In the genomic region with DNA sequence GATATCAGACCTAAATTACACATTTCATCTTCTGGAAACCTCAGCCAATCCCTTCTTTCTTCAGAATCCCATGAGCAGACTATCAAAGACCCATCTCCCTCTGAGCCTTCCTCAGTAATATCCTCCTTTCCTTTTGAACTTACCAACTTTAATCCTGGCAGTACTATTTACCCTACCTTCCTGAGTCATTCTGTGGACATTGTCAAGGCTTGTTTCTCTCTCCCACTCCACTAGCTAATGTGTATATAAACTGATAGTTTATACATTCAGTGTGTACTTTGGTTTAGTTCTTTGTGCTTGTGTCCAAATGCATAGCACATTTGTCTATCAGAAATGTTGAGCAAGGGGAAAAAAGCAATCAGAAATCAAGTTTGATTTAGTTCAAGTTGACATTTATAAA, we compare ENCODE assay signal across 15 cellular contexts.
"Had no signal": no experiment of that assay in that cellular context is flagged by ENCODE, and none has a peak within 500 bp of the region (broad histone marks: within the 10 kb centered on the region; RNA-seq: fewer than 3 reads in every experiment).

No MANE protein-coding gene starts in this region.

- ATAC-seq: mucosa of descending colon; naive thymus-derived CD8-positive, alpha-beta T cell; right cardiac atrium; stimulated activated effector memory CD8-positive, alpha-beta T cell treated with anti-CD3 and anti-CD28 coated beads, Interleukin-12 subunit alpha, Interleukin-12 subunit beta, amount 100 ng/mL, for 72 hours had no signal

- H3K27ac Mint-ChIP-seq: activated naive CD4-positive, alpha-beta T cell treated with anti-CD3 and anti-CD28 coated beads, Interleukin-2, amount 50 U/mL, for 24 hours; brain; naive thymus-derived CD8-positive, alpha-beta T cell; stimulated activated effector memory CD8-positive, alpha-beta T cell treated with anti-CD3 and anti-CD28 coated beads, Interleukin-12 subunit alpha, Interleukin-12 subunit beta, amount 100 ng/mL, for 72 hours had no signal

- DNase-seq: activated CD4-positive, alpha-beta T cell treated with anti-CD3 and anti-CD28 coated beads, Interleukin-2, amount 50 U/mL, for 1 hour; activated CD4-positive, CD25-positive, alpha-beta regulatory T cell; amniotic stem cell; cerebellar nuclear complex; dermis blood vessel endothelial cell; glutamatergic neuron; mucosa of descending colon; naive thymus-derived CD8-positive, alpha-beta T cell; right cardiac atrium; tibial artery had no signal

- FAIRE-seq: TTC549 had no signal

- H3K36me3 ChIP-seq: tibial artery, vagina had no signal

- H3K4me1 Mint-ChIP-seq: activated naive CD4-positive, alpha-beta T cell treated with anti-CD3 and anti-CD28 coated beads, Interleukin-2, amount 50 U/mL, for 24 hours; brain; stimulated activated effector memory CD8-positive, alpha-beta T cell treated with anti-CD3 and anti-CD28 coated beads, Interleukin-12 subunit alpha, Interleukin-12 subunit beta, amount 100 ng/mL, for 72 hours had no signal

- H3K4me3 ChIP-seq: mucosa of descending colon, tibial artery, vagina had no signal

- H3K27ac ChIP-seq: tibial artery, vagina had no signal

- H3K27me3 ChIP-seq: tibial artery, vagina had no signal

- H3K36me3 Mint-ChIP-seq: activated naive CD4-positive, alpha-beta T cell treated with anti-CD3 and anti-CD28 coated beads, Interleukin-2, amount 50 U/mL, for 24 hours; brain; naive thymus-derived CD8-positive, alpha-beta T cell; stimulated activated effector memory CD8-positive, alpha-beta T cell treated with anti-CD3 and anti-CD28 coated beads, Interleukin-12 subunit alpha, Interleukin-12 subunit beta, amount 100 ng/mL, for 72 hours had no signal

- H3K4me3 Mint-ChIP-seq: activated naive CD4-positive, alpha-beta T cell treated with anti-CD3 and anti-CD28 coated beads, Interleukin-2, amount 50 U/mL, for 24 hours; brain; naive thymus-derived CD8-positive, alpha-beta T cell; stimulated activated effector memory CD8-positive, alpha-beta T cell treated with anti-CD3 and anti-CD28 coated beads, Interleukin-12 subunit alpha, Interleukin-12 subunit beta, amount 100 ng/mL, for 72 hours had no signal

- H3K4me1 ChIP-seq: tibial artery, vagina had no signal

- H3K9me3 ChIP-seq: mucosa of descending colon, tibial artery, vagina had no signal

- H3K27me3 Mint-ChIP-seq: activated naive CD4-positive, alpha-beta T cell treated with anti-CD3 and anti-CD28 coated beads, Interleukin-2, amount 50 U/mL, for 24 hours; brain had no signal
